In the genomic region with DNA sequence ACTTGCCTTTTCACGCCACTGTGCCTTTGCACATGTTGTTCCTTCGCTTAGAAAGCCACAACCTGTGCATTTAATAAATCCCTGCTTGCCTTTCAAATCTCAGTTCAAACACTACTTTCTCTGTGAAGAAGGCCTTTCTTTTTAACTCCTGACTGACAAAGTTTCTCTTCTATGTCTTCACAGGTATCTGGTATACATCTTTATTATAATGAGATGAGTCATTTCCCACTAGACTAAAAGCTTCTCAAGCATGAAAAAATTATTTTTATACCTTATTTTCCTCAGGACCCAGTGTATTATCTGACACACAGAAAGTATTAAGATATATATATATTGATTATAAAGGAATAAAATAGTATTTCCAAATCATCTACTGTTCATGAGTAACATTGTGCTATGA, we compare ENCODE assay signal across 22 cellular contexts.
"Had no signal": no experiment of that assay in that cellular context is flagged by ENCODE, and none has a peak within 500 bp of the region (broad histone marks: within the 10 kb centered on the region; RNA-seq: fewer than 3 reads in every experiment).

No MANE protein-coding gene starts in this region.

- ATAC-seq: activated CD4-positive, CD25-positive, alpha-beta regulatory T cell treated with anti-CD3 and anti-CD28 coated beads, Interleukin-2, amount 50 U/mL, for 24 hours; heart left ventricle; left colon; right lobe of liver; stimulated activated memory B cell treated with anti-CD40 and anti-IgM and Interleukin-4, amounts not matched to agents 10 μg/mL and 1 μg/mL and 100 μg/mL, for 72 hours; stimulated activated naive CD8-positive, alpha-beta T cell treated with anti-CD3 and anti-CD28 coated beads, Interleukin-15, amount 100 ng/mL, for 72 hours had no signal

- DNase-seq: activated CD4-positive, alpha-beta T cell treated with anti-CD3 and anti-CD28 coated beads for 48 hours; activated CD4-positive, alpha-beta T cell treated with anti-CD3 and anti-CD28 coated beads, Interleukin-2, amount 50 U/mL, for 48 hours; activated CD8-positive, alpha-beta memory T cell treated with anti-CD3 and anti-CD28 coated beads, Interleukin-2, amount 50 U/mL, for 4 hours; activated effector memory CD4-positive, alpha-beta T cell treated with anti-CD3 and anti-CD28 coated beads, Interleukin-2, amount 50 U/mL, for 16 hours; activated naive CD4-positive, alpha-beta T cell treated with anti-CD3 and anti-CD28 coated beads, Interleukin-2, amount 10 ng/mL, durations not matched to agents 7 days and 5 days; activated naive CD8-positive, alpha-beta T cell treated with anti-CD3 and anti-CD28 coated beads, Interleukin-2, amount 10 ng/mL, durations not matched to agents 7 days and 5 days; activated T-cell treated with anti-CD3 and anti-CD28 coated beads, Interleukin-2, amount 50 U/mL, for 1 hour; heart left ventricle; hypothalamus; immature natural killer cell; kidney; left colon; naive B cell; nephron progenitor cell; right lobe of liver; stimulated activated CD4-positive, alpha-beta T cell treated with anti-CD3 and anti-CD28 coated beads, Interleukin-4, amount 100 ng/mL, for 24 hours; stimulated activated naive CD8-positive, alpha-beta T cell treated with anti-CD3 and anti-CD28 coated beads, Interleukin-15, amount 100 ng/mL, for 72 hours; substantia nigra; T1000; WERI-Rb-1 had no signal
